Comparison of ENCODE assay signal across 10 cellular contexts in the genomic region with DNA sequence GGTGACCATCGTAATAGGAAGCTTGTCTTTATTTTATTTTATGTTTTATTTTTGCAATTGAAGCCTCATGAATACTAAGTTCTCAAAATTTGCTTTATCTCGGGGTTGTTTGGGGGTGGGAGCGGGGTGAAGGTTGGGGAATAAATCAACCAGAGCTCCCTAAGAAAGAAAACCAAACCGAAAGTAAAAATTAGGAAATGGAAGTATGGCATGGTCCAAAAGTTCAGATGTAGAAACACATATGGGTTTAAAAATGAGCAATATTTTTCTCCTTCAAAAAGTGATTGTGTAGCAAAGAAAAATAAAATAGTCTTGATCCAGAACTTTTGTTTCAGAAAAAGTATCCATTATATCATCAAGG.
DNase-seq lines count a peak whose midpoint lies in the region; ATAC-seq and TF ChIP-seq lines count a peak whose summit lies in the region.
"Had no signal": no experiment of that assay in that cellular context is flagged by ENCODE, and none has a peak within 500 bp of the region (broad histone marks: within the 10 kb centered on the region; RNA-seq: fewer than 3 reads in every experiment).

No MANE protein-coding gene starts in this region.

- H4K20me1 ChIP-seq in BLaER1, result no peaks in the 10 kb centered on the region

- peak overlapping the region; percentile 47 for H3K4me2 ChIP-seq in BLaER1

- TF ChIP-seq EP300 in gastroesophageal sphincter (IDR thresholded peaks at IDR 0.05) (no peak), ovary (IDR thresholded peaks at IDR 0.05) (no peak)

- H3K9me3 ChIP-seq in BLaER1 (no peaks in the 10 kb centered on the region), Peyer's patch (no peaks in the 10 kb centered on the region), gastroesophageal sphincter (no peaks in the 10 kb centered on the region), ovary (no peaks in the 10 kb centered on the region), A673 (ENCODE audit: low read depth, low read length, poor library complexity, severe bottlenecking) (no peaks in the 10 kb centered on the region)

- H3K4me3 ChIP-seq in BLaER1 (peak overlapping the region; percentile 50), Peyer's patch (peak overlapping the region in 2 of 4 donors; percentile 29 to 31), gastroesophageal sphincter (peak overlapping the region; percentile 38 to 49), ovary (peak overlapping the region; percentile 35), A673 (ENCODE audit: low read depth, low read length, poor library complexity, severe bottlenecking) (no peak overlapping the region)

- no peak overlapping the region for H3K9ac ChIP-seq in BLaER1

- ATAC-seq in gastroesophageal sphincter (peak; percentile 28), HG03139 (IDR thresholded peaks at IDR 0.05; ENCODE audit: unreplicated experiment) (no peak)

- H3K27me3 ChIP-seq in BLaER1, result no peaks in the 10 kb centered on the region
- H3K27me3 ChIP-seq in Peyer's patch, result no peaks in the 10 kb centered on the region
- H3K27me3 ChIP-seq in gastroesophageal sphincter, result no peaks in the 10 kb centered on the region
- H3K27me3 ChIP-seq in ovary, result no peaks in the 10 kb centered on the region
- no peaks in the 10 kb centered on the region for H3K27me3 ChIP-seq in A673 (replicated peaks; ENCODE audit: insufficient read depth, low read depth, low read length, poor library complexity)

- POLR2A ChIA-PET in A673 (lab: Charles Lee; ENCODE audit: low non-redundant PET), result no interaction called here

- CTCF ChIA-PET in A673 (lab: Charles Lee), result no interaction called here

- no TSS peak for BruUV-seq in A673 (replicated peaks; lab: Mats Ljungman, UMichigan)

- WGBS in gastroesophageal sphincter (ENCODE audit: low coverage in 1 of 2), 2 donors, result 0 to 25% methylated on average over 1 to 4 of the region's 4 CpGs
- 1 to 6% (median 6%) methylated on average over 4 of the region's 4 CpGs for WGBS in ovary, 3 donors

- H3K27ac ChIP-seq in BLaER1, result peak overlapping the region; percentile 31; the same call in 1 of the 2 replicates
- peak overlapping the region in 3 of 4 donors; percentile 8 to 68 (median 30) for H3K27ac ChIP-seq in Peyer's patch
- H3K27ac ChIP-seq in gastroesophageal sphincter, result peak overlapping the region; percentile 61 to 81 (median 68)
- H3K27ac ChIP-seq in ovary, result no peak overlapping the region
- H3K27ac ChIP-seq in A673 (ENCODE audit: low read depth, low read length, poor library complexity, severe bottlenecking), result no peak overlapping the region

- intact Hi-C loops in ovary (cut with DNase I) (no loop called here), A673 (cut with micrococcal nuclease; ENCODE audit: unreplicated experiment) (no loop called here)

- TF ChIP-seq POLR2A in Peyer's patch (IDR thresholded peaks at IDR 0.05), result no peak
- no peak for TF ChIP-seq POLR2A in gastroesophageal sphincter (IDR thresholded peaks at IDR 0.05)
- no peak for TF ChIP-seq POLR2A in ovary (IDR thresholded peaks at IDR 0.05)

- TF ChIP-seq CTCF in Peyer's patch (IDR thresholded peaks at IDR 0.05) (no peak), gastroesophageal sphincter (IDR thresholded peaks at IDR 0.05) (no peak), ovary (IDR thresholded peaks at IDR 0.05) (no peak), A673 (conservative IDR thresholded peaks at IDR 0.05; ENCODE audit: low read depth, low read length) (no peak)

- no peak for DNase-seq in Peyer's patch
- DNase-seq in ovary, result no peak
- no peak for DNase-seq in A673 (ENCODE audit: low spot score)
- no peak for DNase-seq in NCI-H1048 (lab: John Stamatoyannopoulos, UW)
- DNase-seq in GM19240 (ENCODE audit: insufficient read length, low spot score), result no peak
- DNase-seq: activated T-cell treated with anti-CD3 and anti-CD28 coated beads, Interleukin-2, amount 50 U/mL, for 1 hour; NCI-H2081 had no signal

- peaks cover 5% of the 10 kb centered on the region; the same call in 1 of the 2 replicates for H3K4me1 ChIP-seq in BLaER1
- H3K4me1 ChIP-seq in Peyer's patch, result peaks cover 0 to 14% (median 0%) of the 10 kb centered on the region in 4 donors
- H3K4me1 ChIP-seq in gastroesophageal sphincter, result peaks cover 0 to 15% (median 0%) of the 10 kb centered on the region in 3 donors
- H3K4me1 ChIP-seq in ovary (ENCODE audit: insufficient read depth), result peaks cover 2% of the 10 kb centered on the region
- peaks cover 5% of the 10 kb centered on the region for H3K4me1 ChIP-seq in A673 (ENCODE audit: insufficient read depth, low read length, poor library complexity, severe bottlenecking)

- no peaks in the 10 kb centered on the region for H3K36me3 ChIP-seq in BLaER1
- no peaks in the 10 kb centered on the region for H3K36me3 ChIP-seq in Peyer's patch
- H3K36me3 ChIP-seq in gastroesophageal sphincter, result no peaks in the 10 kb centered on the region
- H3K36me3 ChIP-seq in ovary, result no peaks in the 10 kb centered on the region
- H3K36me3 ChIP-seq in A673 (ENCODE audit: insufficient read depth, low read length, poor library complexity, severe bottlenecking), result no peaks in the 10 kb centered on the region

Comparison
In these comparisons a context has a peak if more than half of its experiments do, and no peak if none do; other contexts are left out.
1. H3K27ac ChIP-seq: peak in BLaER1 (single experiment), Peyer's patch (3 of 4) and gastroesophageal sphincter (4 of 4); none in ovary (0 of 2) and A673 (single experiment).